16 cellular contexts compared by ENCODE assay signal in genomic region chr2:130518516-130519135, GRCh38. TPM values are rescaled to one million over a fixed set of nuclear protein-coding genes. Genes with fewer than 3 reads are reported as not detected.
"Had no signal": no experiment of that assay in that cellular context is flagged by ENCODE, and none has a peak within 500 bp of the region (broad histone marks: within the 10 kb centered on the region; RNA-seq: fewer than 3 reads in every experiment).

No MANE protein-coding gene starts in this region.

RNA-seq across cellular contexts. Expression of gene CFC1B, which starts 2.4 kb away (rescaled TPM):
- total RNA-seq: activated B cell treated with CpG ODN at 0.5 μM for 24 hours; activated CD4-positive, alpha-beta memory T cell treated with anti-CD3 and anti-CD28 coated beads for 36 hours; activated CD4-positive, alpha-beta T cell treated with anti-CD3 and anti-CD28 coated beads, Interleukin-2, amount 10 ng/mL, durations not matched to agents 24 days and 14 days; activated CD8-positive, alpha-beta memory T cell treated with anti-CD3 and anti-CD28 coated beads for 36 hours; activated CD8-positive, alpha-beta T cell treated with anti-CD3 and anti-CD28 coated beads for 36 hours; activated naive CD4-positive, alpha-beta T cell treated with anti-CD3 and anti-CD28 coated beads for 36 hours; activated naive CD4-positive, alpha-beta T cell treated with anti-CD3 and anti-CD28 coated beads, Interleukin-2, amount 50 U/mL, for 72 hours; activated naive CD8-positive, alpha-beta T cell treated with anti-CD3 and anti-CD28 coated beads for 36 hours; activated T-cell treated with anti-CD3 and anti-CD28 coated beads, Interleukin-2, amount 50 U/mL, for 4 hours; activated T-cell treated with anti-CD3 and anti-CD28 coated beads, Interleukin-2, amount 50 U/mL, for 72 hours; activated T-helper 1 cell treated with anti-CD3 and anti-CD28 coated beads, Interleukin-12 subunit alpha, Interleukin-12 subunit beta, Interleukin-2, Interleukin-4 antibody, amounts not matched to agents 30 ng/mL and 10 ng/mL and 1 ng/mL, durations not matched to agents 14 hours and 24 hours and 36 hours; activated T-helper 17 cell treated with anti-CD3 and anti-CD28 coated beads, Interleukin-2, amount 50 U/mL, for 72 hours; adrenal gland; ascending aorta; bronchial epithelial cell; cardiac muscle cell had no signal
- polyA plus RNA-seq: adrenal gland, cardiac muscle cell had no signal

RNA-seq across cellular contexts. Expression of gene POTEI, which starts 9.5 kb away (rescaled TPM):
- total RNA-seq: activated B cell treated with CpG ODN at 0.5 μM for 24 hours; activated CD4-positive, alpha-beta memory T cell treated with anti-CD3 and anti-CD28 coated beads for 36 hours; activated CD4-positive, alpha-beta T cell treated with anti-CD3 and anti-CD28 coated beads, Interleukin-2, amount 10 ng/mL, durations not matched to agents 24 days and 14 days; activated CD8-positive, alpha-beta memory T cell treated with anti-CD3 and anti-CD28 coated beads for 36 hours; activated CD8-positive, alpha-beta T cell treated with anti-CD3 and anti-CD28 coated beads for 36 hours; activated naive CD4-positive, alpha-beta T cell treated with anti-CD3 and anti-CD28 coated beads for 36 hours; activated naive CD4-positive, alpha-beta T cell treated with anti-CD3 and anti-CD28 coated beads, Interleukin-2, amount 50 U/mL, for 72 hours; activated naive CD8-positive, alpha-beta T cell treated with anti-CD3 and anti-CD28 coated beads for 36 hours; activated T-cell treated with anti-CD3 and anti-CD28 coated beads, Interleukin-2, amount 50 U/mL, for 4 hours; activated T-cell treated with anti-CD3 and anti-CD28 coated beads, Interleukin-2, amount 50 U/mL, for 72 hours; activated T-helper 1 cell treated with anti-CD3 and anti-CD28 coated beads, Interleukin-12 subunit alpha, Interleukin-12 subunit beta, Interleukin-2, Interleukin-4 antibody, amounts not matched to agents 30 ng/mL and 10 ng/mL and 1 ng/mL, durations not matched to agents 14 hours and 24 hours and 36 hours; activated T-helper 17 cell treated with anti-CD3 and anti-CD28 coated beads, Interleukin-2, amount 50 U/mL, for 72 hours; ascending aorta; bronchial epithelial cell had no signal
